10 cellular contexts compared by ENCODE assay signal in the genomic region with DNA sequence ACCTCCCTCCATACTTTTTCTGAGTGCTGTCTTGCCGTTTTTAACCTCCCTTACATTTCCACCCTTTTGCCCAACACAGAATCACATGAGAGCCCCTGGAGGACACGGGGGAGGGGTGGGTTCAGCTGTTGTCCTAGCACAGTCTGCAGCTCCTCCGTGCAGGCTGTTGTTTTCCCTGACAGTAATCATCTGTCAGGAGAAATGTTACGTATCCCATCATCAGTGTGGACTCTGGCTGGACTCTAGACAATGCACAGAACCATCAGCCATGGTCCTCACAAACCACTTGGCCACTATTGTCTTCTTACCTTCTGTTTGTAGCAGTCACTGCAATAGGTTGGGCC.
DNase-seq lines count a peak whose midpoint lies in the region; ATAC-seq, FAIRE-seq and TF ChIP-seq lines count a peak whose summit lies in the region.
"Had no signal": no experiment of that assay in that cellular context is flagged by ENCODE, and none has a peak within 500 bp of the region (broad histone marks: within the 10 kb centered on the region; RNA-seq: fewer than 3 reads in every experiment).

No MANE protein-coding gene starts in this region.

- ATAC-seq in IMR-90 (ENCODE audit: low read depth): peak; percentile 53
- peak in 1 of 2 donors; percentile 70 for ATAC-seq in lower lobe of right lung
- no peak for ATAC-seq in GM21515 (IDR thresholded peaks at IDR 0.05; ENCODE audit: unreplicated experiment)
- ATAC-seq in GM21717 (IDR thresholded peaks at IDR 0.05; ENCODE audit: unreplicated experiment): no peak
- ATAC-seq in HG02678 (IDR thresholded peaks at IDR 0.05; ENCODE audit: unreplicated experiment): no peak

- H3K27me3 ChIP-seq in IMR-90 (ENCODE audit: control insufficient read depth, insufficient read depth, low read length) (no peaks in the 10 kb centered on the region), dorsolateral prefrontal cortex (no peaks in the 10 kb centered on the region), lower lobe of right lung (ENCODE audit: low read depth) (no peaks in the 10 kb centered on the region), skeletal muscle tissue (ENCODE audit: control insufficient read depth in 3 of 3, insufficient read depth in 3 of 3, low read length in 3 of 3) (no peaks in the 10 kb centered on the region)

- H4K5ac ChIP-seq in IMR-90 (ENCODE audit: low read depth, low read length): peak overlapping the region; percentile 3

- H2BK5ac ChIP-seq in IMR-90 (ENCODE audit: low read depth, low read length, poor library complexity, severe bottlenecking): no peak overlapping the region

- no peak overlapping the region for H2AK9ac ChIP-seq in IMR-90 (replicated peaks; ENCODE audit: low read depth, low read length, poor library complexity)

- H2BK20ac ChIP-seq in IMR-90 (ENCODE audit: low read depth, low read length): no peak overlapping the region

- BruUV-seq in IMR-90 (replicated peaks; lab: Mats Ljungman, UMichigan): no TSS peak

- peak overlapping the region; percentile 34; the same call in 1 of the 2 replicates for H3K4ac ChIP-seq in IMR-90 (ENCODE audit: low read depth, low read length)

- no peaks in the 10 kb centered on the region for H4K20me1 ChIP-seq in IMR-90 (ENCODE audit: insufficient read depth, low read length)

- H3K36me3 ChIP-seq in IMR-90 (ENCODE audit: control insufficient read depth, insufficient read depth, low read length): no peaks in the 10 kb centered on the region
- H3K36me3 ChIP-seq in lower lobe of right lung: no peaks in the 10 kb centered on the region
- H3K36me3 ChIP-seq in skeletal muscle tissue (ENCODE audit: control insufficient read depth in 3 of 3, insufficient read depth in 3 of 3, low read length in 3 of 3): no peaks in the 10 kb centered on the region

- peak overlapping the region; percentile 65; the same call in 1 of the 2 replicates for H2AK5ac ChIP-seq in IMR-90 (ENCODE audit: low read depth, low read length)

- H3K14ac ChIP-seq in IMR-90 (replicated peaks; ENCODE audit: low read depth, low read length): peak overlapping the region; percentile 82

- H3K79me1 ChIP-seq in IMR-90 (ENCODE audit: low read depth in 1 of 2, low read length in 2 of 2): peaks cover 0 to 2% of the 10 kb centered on the region in 2 experiments; a peak in 1 of 4 replicates

- WGBS in IMR-90 (ENCODE audit: extremely low coverage in 2 of 2, insufficient read length in 1 of 2), 2 experiments: no CpG with 5 or more reads among the region's 4 CpGs

- peak overlapping the region; percentile 13 to 59; a peak in 1 of 4 replicates for H4K8ac ChIP-seq in IMR-90 (ENCODE audit: low read depth in 2 of 2, low read length in 2 of 2)

- dilution Hi-C loops in IMR-90 (cut with HindIII; ENCODE audit: low sequenced_read_pairs, unreplicated experiment): no loop called here

- no peak for TF ChIP-seq RAD21 in IMR-90 (IDR thresholded peaks at IDR 0.05; ENCODE audit: low read length)

- no peak overlapping the region for H3K9ac ChIP-seq in IMR-90 (ENCODE audit: low read depth, low read length)
- H3K9ac ChIP-seq in skeletal muscle tissue (ENCODE audit: low read depth in 1 of 3, low read length in 3 of 3): peak overlapping the region in 1 of 3 donors; percentile 41

- no peak overlapping the region for H3K4me2 ChIP-seq in IMR-90 (ENCODE audit: low read depth, low read length)

- H3K56ac ChIP-seq in IMR-90 (ENCODE audit: extremely low read depth, insufficient read depth, low read length): no peak overlapping the region

- peaks cover 8% of the 10 kb centered on the region for H3K4me1 ChIP-seq in IMR-90 (ENCODE audit: control insufficient read depth, insufficient read depth, low read length)
- H3K4me1 ChIP-seq in lower lobe of right lung: peaks cover 16% of the 10 kb centered on the region
- peaks cover 7 to 15% (median 10%) of the 10 kb centered on the region in 3 donors for H3K4me1 ChIP-seq in skeletal muscle tissue (ENCODE audit: control insufficient read depth in 3 of 3, insufficient read depth in 3 of 3, low read length in 3 of 3)

- peak overlapping the region; percentile 54 for H3K23ac ChIP-seq in IMR-90 (ENCODE audit: low read depth, low read length)

- peak overlapping the region; percentile 57; the same call in 1 of the 2 replicates for H2BK120ac ChIP-seq in IMR-90 (ENCODE audit: low read depth, low read length)

- no peak for TF ChIP-seq CTCF in IMR-90 (conservative IDR thresholded peaks at IDR 0.05; ENCODE audit: low read depth, low read length)
- TF ChIP-seq CTCF in dorsolateral prefrontal cortex (IDR thresholded peaks at IDR 0.05 in 54 of 56, conservative IDR thresholded peaks at IDR 0.05 in 2 of 56; ENCODE audit: low read depth in 1 of 56, partially characterized antibody in 56 of 56): peak in 1 of 56 donors; percentile 3
- TF ChIP-seq CTCF in lower lobe of right lung (IDR thresholded peaks at IDR 0.05): no peak

- H3K4me3 ChIP-seq in IMR-90 (ENCODE audit: insufficient read depth, low read depth, low read length) (no peak overlapping the region), dorsolateral prefrontal cortex (peak overlapping the region in 12 of 59 donors; percentile 1 to 38 (median 22)), lower lobe of right lung (no peak overlapping the region), skeletal muscle tissue (ENCODE audit: low read length in 3 of 3) (no peak overlapping the region)

- no peaks in the 10 kb centered on the region for H3K9me3 ChIP-seq in IMR-90 (ENCODE audit: control insufficient read depth, insufficient read depth, low read length)
- no peaks in the 10 kb centered on the region for H3K9me3 ChIP-seq in lower lobe of right lung
- no peaks in the 10 kb centered on the region for H3K9me3 ChIP-seq in skeletal muscle tissue (ENCODE audit: control insufficient read depth in 3 of 3, low read length in 3 of 3)

- H3K18ac ChIP-seq in IMR-90 (ENCODE audit: low read depth, low read length): peak overlapping the region; percentile 24; the same call in 1 of the 2 replicates

- in situ Hi-C loops in IMR-90 (cut with MboI; ENCODE audit: low sequenced_read_pairs): no loop called here

- no peak overlapping the region for H2AFZ ChIP-seq in IMR-90 (replicated peaks; ENCODE audit: low read length, poor library complexity)

- no peak for FAIRE-seq in GM19239 (lab: Jason Lieb, UNC)

- no peak overlapping the region for H4K91ac ChIP-seq in IMR-90 (ENCODE audit: insufficient read depth, low read depth, low read length)

- intact Hi-C loops in IMR-90 (cut with micrococcal nuclease): no loop called here
- intact Hi-C loops in dorsolateral prefrontal cortex (cut with DNase I): no loop called here
- intact Hi-C loops in lower lobe of right lung (cut with DNase I): no loop called here

- TF ChIP-seq POLR2A in IMR-90 (IDR thresholded peaks at IDR 0.05; ENCODE audit: low read depth, low read length): no peak

- POLR2A ChIA-PET in IMR-90 (lab: Charles Lee; ENCODE audit: unreplicated experiment): no interaction called here

- H3K27ac ChIP-seq in IMR-90 (ENCODE audit: insufficient read depth, low read length) (no peak overlapping the region), dorsolateral prefrontal cortex (peak overlapping the region; percentile 66 to 97 (median 94)), lower lobe of right lung (peak overlapping the region; percentile 49), skeletal muscle tissue (ENCODE audit: low read depth, low read length) (peak overlapping the region; percentile 64)
- H3K27ac ChIP-seq: VCaP had no signal

- CTCF ChIA-PET in IMR-90 (lab: Yijun Ruan, JAX): interaction anchor here (1.5 kb wide), 1 partner anchor 17 kb away, joined by 3 read pairs; no protein-coding TSS in a partner anchor

- no peak for DNase-seq in IMR-90
- DNase-seq in dorsolateral prefrontal cortex: peak in 7 of 10 donors; percentile 41 to 67 (median 54)
- DNase-seq in lower lobe of right lung: no peak
- no peak for DNase-seq in GM19239 (ENCODE audit: insufficient read length, low spot score)
- DNase-seq: activated effector memory CD4-positive, alpha-beta T cell treated with anti-CD3 and anti-CD28 coated beads, Interleukin-2, amount 50 U/mL, for 16 hours had no signal

- H3K9me1 ChIP-seq in IMR-90 (ENCODE audit: insufficient read depth, low read length): 0 out of 2 replicates have a peak, but pooled peaks cover 4% of the 10 kb centered on the region

- no peak overlapping the region; the same call in 2 of the 3 replicates for H2BK15ac ChIP-seq in IMR-90 (ENCODE audit: low read depth, low read length)

TF ChIP-seq in IMR-90, 13 proteins besides CTCF, POLR2A, EP300 and RAD21:
- no peak for TF ChIP-seq CHD1 (IDR thresholded peaks at IDR 0.05; ENCODE audit: low read depth, low read length)
- no peak for TF ChIP-seq MAZ (IDR thresholded peaks at IDR 0.05; ENCODE audit: borderline replicate concordance, low read depth, low read length)
- no peak for TF ChIP-seq CEBPB (IDR thresholded peaks at IDR 0.05; ENCODE audit: low read depth, low read length)
- TF ChIP-seq, protein P1, sequence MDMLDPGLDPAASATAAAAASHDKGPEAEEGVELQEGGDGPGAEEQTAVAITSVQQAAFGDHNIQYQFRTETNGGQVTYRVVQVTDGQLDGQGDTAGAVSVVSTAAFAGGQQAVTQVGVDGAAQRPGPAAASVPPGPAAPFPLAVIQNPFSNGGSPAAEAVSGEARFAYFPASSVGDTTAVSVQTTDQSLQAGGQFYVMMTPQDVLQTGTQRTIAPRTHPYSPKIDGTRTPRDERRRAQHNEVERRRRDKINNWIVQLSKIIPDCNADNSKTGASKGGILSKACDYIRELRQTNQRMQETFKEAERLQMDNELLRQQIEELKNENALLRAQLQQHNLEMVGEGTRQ (IDR thresholded peaks at IDR 0.05; ENCODE audit: low read depth, low read length): no peak
- no peak for TF ChIP-seq NFE2L2 (IDR thresholded peaks at IDR 0.05; ENCODE audit: low read depth, low read length)
- no peak for TF ChIP-seq MXI1 (IDR thresholded peaks at IDR 0.05; ENCODE audit: borderline replicate concordance, low read depth, low read length)
- TF ChIP-seq, protein P2, sequence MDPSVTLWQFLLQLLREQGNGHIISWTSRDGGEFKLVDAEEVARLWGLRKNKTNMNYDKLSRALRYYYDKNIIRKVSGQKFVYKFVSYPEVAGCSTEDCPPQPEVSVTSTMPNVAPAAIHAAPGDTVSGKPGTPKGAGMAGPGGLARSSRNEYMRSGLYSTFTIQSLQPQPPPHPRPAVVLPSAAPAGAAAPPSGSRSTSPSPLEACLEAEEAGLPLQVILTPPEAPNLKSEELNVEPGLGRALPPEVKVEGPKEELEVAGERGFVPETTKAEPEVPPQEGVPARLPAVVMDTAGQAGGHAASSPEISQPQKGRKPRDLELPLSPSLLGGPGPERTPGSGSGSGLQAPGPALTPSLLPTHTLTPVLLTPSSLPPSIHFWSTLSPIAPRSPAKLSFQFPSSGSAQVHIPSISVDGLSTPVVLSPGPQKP (IDR thresholded peaks at IDR 0.05; ENCODE audit: borderline replicate concordance, low read depth, low read length): no peak
- TF ChIP-seq FOS (IDR thresholded peaks at IDR 0.05; ENCODE audit: low read depth, low read length): no peak
- no peak for TF ChIP-seq RCOR1 (IDR thresholded peaks at IDR 0.05; ENCODE audit: insufficient replicate concordance, low read length)
- TF ChIP-seq SMC3 (IDR thresholded peaks at IDR 0.05; ENCODE audit: low read depth, low read length): no peak
- TF ChIP-seq MAFK (IDR thresholded peaks at IDR 0.05; ENCODE audit: low read depth, low read length): no peak

Comparison
In these comparisons a context has a peak if more than half of its experiments do, and no peak if none do; other contexts are left out.
1. DNase-seq: peak in dorsolateral prefrontal cortex (7 of 10); none in IMR-90 (single experiment), lower lobe of right lung (single experiment) and GM19239 (single experiment).